ENCODE assay signal across 8 cellular contexts in genomic region chr17:40909351-40909750, GRCh38. TPM values are rescaled to one million over a fixed set of nuclear protein-coding genes. Genes with fewer than 3 reads are reported as not detected.
DNase-seq lines count a peak whose midpoint lies in the region; ATAC-seq, FAIRE-seq and TF ChIP-seq lines count a peak whose summit lies in the region.

No MANE protein-coding gene starts in this region.

- no peaks in the 10 kb centered on the region for H3K4me1 Mint-ChIP-seq in activated CD8-positive, alpha-beta memory T cell treated with anti-CD3 and anti-CD28 coated beads, Interleukin-2, amount 10 ng/mL, durations not matched to agents 7 days and 5 days

- H3K36me3 Mint-ChIP-seq in activated CD8-positive, alpha-beta memory T cell treated with anti-CD3 and anti-CD28 coated beads, Interleukin-2, amount 10 ng/mL, durations not matched to agents 7 days and 5 days, result no peaks in the 10 kb centered on the region

- H3K79me2 ChIP-seq in endothelial cell of umbilical vein (ENCODE audit: control insufficient read depth, insufficient read depth, low read length), result no peaks in the 10 kb centered on the region

- peaks cover 49% of the 10 kb centered on the region for H3K27me3 Mint-ChIP-seq in activated CD8-positive, alpha-beta memory T cell treated with anti-CD3 and anti-CD28 coated beads, Interleukin-2, amount 10 ng/mL, durations not matched to agents 7 days and 5 days

- H3K9ac ChIP-seq in endothelial cell of umbilical vein (replicated peaks; ENCODE audit: extremely low read depth, insufficient read depth, low read length), result no peak overlapping the region

- no peak for TF ChIP-seq POLR2A in endothelial cell of umbilical vein (IDR thresholded peaks at IDR 0.05; ENCODE audit: low read depth, low read length)

- no peak overlapping the region for H2AFZ ChIP-seq in endothelial cell of umbilical vein (ENCODE audit: low read depth, low read length)

- DNase-seq in CD1c-positive myeloid dendritic cell (ENCODE audit: extremely low spot score), result peak; percentile 86
- peak; percentile 91 for DNase-seq in HT1080 (ENCODE audit: low read depth)
- DNase-seq in NOMO-1 treated with DMSO at 0.1 percent for 48 hours (lab: John Stamatoyannopoulos, UW; ENCODE audit: unreplicated experiment), result peak; percentile 72
- peak; percentile 70 for DNase-seq in activated CD8-positive, alpha-beta memory T cell treated with anti-CD3 and anti-CD28 coated beads, Interleukin-2, amount 10 ng/mL, durations not matched to agents 7 days and 5 days
- peak; percentile 90 for DNase-seq in endothelial cell of umbilical vein (ENCODE audit: low read depth, low spot score)
- peak; percentile 70 for DNase-seq in middle frontal gyrus (ENCODE audit: extremely low spot score, low spot score)
- DNase-seq in stimulated activated CD8-positive, alpha-beta memory T cell treated with anti-CD3 and anti-CD28 coated beads, Interleukin-4, amount 100 ng/mL, for 1 hour (ENCODE audit: low read depth in 2 of 2, low spot score in 1 of 2), result peak; percentile 13 to 27
- DNase-seq in cortex of kidney (lab: John Stamatoyannopoulos, UW), result no peak

- dilution Hi-C loops in endothelial cell of umbilical vein (cut with MboI; ENCODE audit: extremely low pct_ligation_motif_present, low sequenced_read_pairs), result no loop called here

- H3K9me3 Mint-ChIP-seq in activated CD8-positive, alpha-beta memory T cell treated with anti-CD3 and anti-CD28 coated beads, Interleukin-2, amount 10 ng/mL, durations not matched to agents 7 days and 5 days (ENCODE audit: low read depth), result no peaks in the 10 kb centered on the region

- BruUV-seq in endothelial cell of umbilical vein (replicated peaks; lab: Mats Ljungman, UMichigan), result no TSS peak

- peak; percentile 83 for ATAC-seq in activated CD8-positive, alpha-beta memory T cell treated with anti-CD3 and anti-CD28 coated beads, Interleukin-2, amount 10 ng/mL, durations not matched to agents 7 days and 5 days

- H3K4me1 ChIP-seq in endothelial cell of umbilical vein (ENCODE audit: control insufficient read depth, extremely low read depth, insufficient read depth, low read length), result peaks cover 13% of the 10 kb centered on the region

- H3K27ac ChIP-seq in endothelial cell of umbilical vein (ENCODE audit: insufficient read depth, low read depth, low read length), result no peak overlapping the region

- POLR2A ChIA-PET in endothelial cell of umbilical vein (lab: Charles Lee), result no interaction called here

- no peaks in the 10 kb centered on the region for H3K36me3 ChIP-seq in endothelial cell of umbilical vein (ENCODE audit: control insufficient read depth in 2 of 2, extremely low read depth in 1 of 2, insufficient read depth in 2 of 2, low read length in 2 of 2)

- peak; percentile 75 to 77 for TF ChIP-seq CTCF in endothelial cell of umbilical vein (IDR thresholded peaks at IDR 0.05; ENCODE audit: extremely low read depth in 1 of 2, insufficient read depth in 1 of 2, low read depth in 1 of 2, low read length in 2 of 2)

- H3K9me3 ChIP-seq in endothelial cell of umbilical vein (replicated peaks; ENCODE audit: control insufficient read depth, insufficient read depth, low read length), result no peaks in the 10 kb centered on the region

- H3K4me3 Mint-ChIP-seq in activated CD8-positive, alpha-beta memory T cell treated with anti-CD3 and anti-CD28 coated beads, Interleukin-2, amount 10 ng/mL, durations not matched to agents 7 days and 5 days, result no peak overlapping the region

- peaks cover 0 to 3% of the 10 kb centered on the region in 2 experiments for H3K27me3 ChIP-seq in endothelial cell of umbilical vein (ENCODE audit: control insufficient read depth in 2 of 2, insufficient read depth in 2 of 2, low read length in 2 of 2)

- peak; percentile 98 for FAIRE-seq in endothelial cell of umbilical vein (lab: Jason Lieb, UNC)

- H3K4me2 ChIP-seq in endothelial cell of umbilical vein (ENCODE audit: insufficient read depth, low read length), result no peak overlapping the region

- H4K20me1 ChIP-seq in endothelial cell of umbilical vein (replicated peaks; ENCODE audit: control insufficient read depth, extremely low read depth, insufficient read depth, low read length), result no peaks in the 10 kb centered on the region

- CTCF ChIA-PET in activated CD8-positive, alpha-beta memory T cell treated with anti-CD3 and anti-CD28 coated beads, Interleukin-2, amount 10 ng/mL, durations not matched to agents 7 days and 5 days (lab: Charles Lee), result interaction anchor here (0.7 to 3.5 kb wide), 5 partner anchors 413 to 754 kb away, joined by 3 to 20 read pairs (median 11); no protein-coding TSS in a partner anchor
- CTCF ChIA-PET in endothelial cell of umbilical vein (lab: Charles Lee), result interaction anchor here (0.6 to 4.0 kb wide), 22 partner anchors 21 to 757 kb away, joined by 3 to 50 read pairs (median 3); partner anchors contain the start of gene KRT36

- H3K4me3 ChIP-seq in endothelial cell of umbilical vein (replicated peaks in 1 of 3; ENCODE audit: insufficient read depth in 1 of 3, low read depth in 1 of 3, low read length in 3 of 3), result no peak overlapping the region

- intact Hi-C loops in endothelial cell of umbilical vein (cut with micrococcal nuclease), result loop anchor here (1.0 kb wide), 8 partner anchors 52 to 757 kb away; no protein-coding TSS in a partner anchor

- no peak overlapping the region for H3K27ac Mint-ChIP-seq in activated CD8-positive, alpha-beta memory T cell treated with anti-CD3 and anti-CD28 coated beads, Interleukin-2, amount 10 ng/mL, durations not matched to agents 7 days and 5 days

- H3K9me1 ChIP-seq in endothelial cell of umbilical vein (replicated peaks; ENCODE audit: control insufficient read depth, extremely low read depth, insufficient read depth, low read length), result no peaks in the 10 kb centered on the region

RNA-seq across cellular contexts. Expression of gene KRT20, which starts 24.3 kb away (rescaled TPM):
- not detected in 2 replicates for total RNA-seq in HT1080 (2014; rRNA removed; shearing (Covaris generic))
- polyA plus RNA-seq in HT1080 (2015; cell fraction: cytosol; rRNA removed), result not detected in 2 replicates
- 0.09 TPM in 1 of 2 replicates, not detected in the other for polyA plus RNA-seq in HT1080 (2015; cell fraction: nucleus; rRNA removed)
- total RNA-seq in activated CD8-positive, alpha-beta memory T cell treated with anti-CD3 and anti-CD28 coated beads, Interleukin-2, amount 10 ng/mL, durations not matched to agents 7 days and 5 days, result not detected
- not detected in 2 replicates for total RNA-seq in endothelial cell of umbilical vein
- polyA plus RNA-seq in endothelial cell of umbilical vein, result not detected in 2 replicates
- not detected in 2 replicates for polyA plus RNA-seq in endothelial cell of umbilical vein (2011; cell fraction: cytosol; rRNA removed)
- not detected in 2 replicates for polyA plus RNA-seq in endothelial cell of umbilical vein (2011; cell fraction: nucleus; rRNA removed)
- not detected in 2 replicates for polyA plus RNA-seq in endothelial cell of umbilical vein (2012)
- not detected in 2 replicates for polyA minus RNA-seq in endothelial cell of umbilical vein
- polyA minus RNA-seq in endothelial cell of umbilical vein (2011; cell fraction: cytosol; rRNA and poly(A)+ RNA removed), result not detected
- polyA minus RNA-seq in endothelial cell of umbilical vein (2011; cell fraction: nucleus; rRNA and poly(A)+ RNA removed), result not detected in 2 replicates

RNA-seq across cellular contexts. Expression of gene KRT23, which starts 28.1 kb away (rescaled TPM):
- 0.33 TPM in 1 of 2 replicates, not detected in the other for total RNA-seq in HT1080 (2014; rRNA removed; shearing (Covaris generic))
- not detected in 2 replicates for polyA plus RNA-seq in HT1080 (2015; cell fraction: cytosol; rRNA removed)
- polyA plus RNA-seq in HT1080 (2015; cell fraction: nucleus; rRNA removed), result not detected in 2 replicates
- not detected for total RNA-seq in activated CD8-positive, alpha-beta memory T cell treated with anti-CD3 and anti-CD28 coated beads, Interleukin-2, amount 10 ng/mL, durations not matched to agents 7 days and 5 days
- not detected in 2 replicates for total RNA-seq in endothelial cell of umbilical vein
- not detected in 2 replicates for polyA plus RNA-seq in endothelial cell of umbilical vein
- polyA plus RNA-seq in endothelial cell of umbilical vein (2011; cell fraction: cytosol; rRNA removed), result not detected in 2 replicates
- polyA plus RNA-seq in endothelial cell of umbilical vein (2011; cell fraction: nucleus; rRNA removed), result not detected in 2 replicates
- polyA plus RNA-seq in endothelial cell of umbilical vein (2012), result not detected in 2 replicates
- not detected in 2 replicates for polyA minus RNA-seq in endothelial cell of umbilical vein
- not detected for polyA minus RNA-seq in endothelial cell of umbilical vein (2011; cell fraction: cytosol; rRNA and poly(A)+ RNA removed)
- polyA minus RNA-seq in endothelial cell of umbilical vein (2011; cell fraction: nucleus; rRNA and poly(A)+ RNA removed), result not detected in 2 replicates

RNA-seq across cellular contexts. Expression of gene KRT12, which starts 42.3 kb away (rescaled TPM):
- not detected in 2 replicates for total RNA-seq in HT1080 (2014; rRNA removed; shearing (Covaris generic))
- polyA plus RNA-seq in HT1080 (2015; cell fraction: cytosol; rRNA removed), result not detected in 2 replicates
- not detected in 2 replicates for polyA plus RNA-seq in HT1080 (2015; cell fraction: nucleus; rRNA removed)
- not detected for total RNA-seq in activated CD8-positive, alpha-beta memory T cell treated with anti-CD3 and anti-CD28 coated beads, Interleukin-2, amount 10 ng/mL, durations not matched to agents 7 days and 5 days
- not detected in 2 replicates for total RNA-seq in endothelial cell of umbilical vein
- not detected in 2 replicates for polyA plus RNA-seq in endothelial cell of umbilical vein
- not detected in 2 replicates for polyA plus RNA-seq in endothelial cell of umbilical vein (2011; cell fraction: cytosol; rRNA removed)
- polyA plus RNA-seq in endothelial cell of umbilical vein (2011; cell fraction: nucleus; rRNA removed), result not detected in 2 replicates
- not detected in 2 replicates for polyA plus RNA-seq in endothelial cell of umbilical vein (2012)
- not detected in 2 replicates for polyA minus RNA-seq in endothelial cell of umbilical vein
- polyA minus RNA-seq in endothelial cell of umbilical vein (2011; cell fraction: cytosol; rRNA and poly(A)+ RNA removed), result not detected
- polyA minus RNA-seq in endothelial cell of umbilical vein (2011; cell fraction: nucleus; rRNA and poly(A)+ RNA removed), result not detected in 2 replicates

RNA-seq across cellular contexts. Expression of gene KRT39, which starts 57.4 kb away (rescaled TPM):
- not detected in 2 replicates for total RNA-seq in HT1080 (2014; rRNA removed; shearing (Covaris generic))
- polyA plus RNA-seq in HT1080 (2015; cell fraction: cytosol; rRNA removed), result not detected in 2 replicates
- not detected in 2 replicates for polyA plus RNA-seq in HT1080 (2015; cell fraction: nucleus; rRNA removed)
- not detected for total RNA-seq in activated CD8-positive, alpha-beta memory T cell treated with anti-CD3 and anti-CD28 coated beads, Interleukin-2, amount 10 ng/mL, durations not matched to agents 7 days and 5 days
- not detected in 2 replicates for total RNA-seq in endothelial cell of umbilical vein
- not detected in 2 replicates for polyA plus RNA-seq in endothelial cell of umbilical vein
- polyA plus RNA-seq in endothelial cell of umbilical vein (2011; cell fraction: cytosol; rRNA removed), result not detected in 2 replicates
- not detected in 2 replicates for polyA plus RNA-seq in endothelial cell of umbilical vein (2011; cell fraction: nucleus; rRNA removed)
- not detected in 2 replicates for polyA plus RNA-seq in endothelial cell of umbilical vein (2012)
- not detected in 2 replicates for polyA minus RNA-seq in endothelial cell of umbilical vein
- not detected for polyA minus RNA-seq in endothelial cell of umbilical vein (2011; cell fraction: cytosol; rRNA and poly(A)+ RNA removed)
- polyA minus RNA-seq in endothelial cell of umbilical vein (2011; cell fraction: nucleus; rRNA and poly(A)+ RNA removed), result not detected in 2 replicates
